In the genomic region with DNA sequence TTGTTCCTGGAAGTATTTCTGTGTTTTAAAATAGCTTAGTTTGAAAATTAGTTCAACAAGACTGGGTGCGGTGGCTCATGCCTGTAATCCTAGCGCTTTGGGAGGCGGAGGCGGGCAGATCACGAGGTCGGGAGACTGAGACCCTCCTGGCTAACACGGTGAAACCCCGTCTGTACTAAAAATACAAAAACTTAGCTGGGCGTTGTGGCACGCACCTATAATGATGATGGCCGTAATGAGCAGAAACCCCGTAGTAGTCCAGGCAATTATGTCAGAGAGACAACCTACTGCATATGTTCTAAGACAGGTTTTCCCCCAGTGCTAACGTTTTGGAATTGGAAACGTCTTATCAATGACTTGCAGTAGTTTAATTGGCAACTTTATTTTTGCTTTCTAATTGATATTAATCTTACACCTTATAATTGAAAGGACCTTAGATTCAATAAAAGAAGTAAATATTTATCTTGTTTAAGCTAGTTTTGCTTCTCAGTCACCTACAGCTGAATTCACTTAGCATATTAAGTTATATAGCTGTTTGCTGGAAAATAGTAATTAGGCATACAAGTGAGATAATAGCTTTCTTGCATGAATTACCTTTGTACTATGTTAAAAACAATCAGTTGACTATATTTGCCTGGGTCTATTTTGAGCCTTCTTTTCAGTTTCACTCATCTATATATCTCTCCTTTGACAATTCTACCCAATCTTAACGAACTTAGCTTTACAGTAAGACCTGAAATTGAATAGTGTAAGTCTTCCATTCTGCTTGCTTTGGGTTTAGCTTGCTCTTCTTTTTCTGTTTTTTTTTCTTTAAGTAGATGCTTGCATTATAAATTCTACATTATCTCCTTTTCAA, we compare ENCODE assay signal across 14 cellular contexts. TPM values are rescaled to one million over a fixed set of nuclear protein-coding genes. Genes with fewer than 3 reads are reported as not detected.
"Had no signal": no experiment of that assay in that cellular context is flagged by ENCODE, and none has a peak within 500 bp of the region (broad histone marks: within the 10 kb centered on the region; RNA-seq: fewer than 3 reads in every experiment).

No MANE protein-coding gene starts in this region.

- H3K4me3 ChIP-seq: esophagus squamous epithelium, lower lobe of right lung, right atrium auricular region, skin epidermis, tibial artery, uterus had no signal

- H3K36me3 ChIP-seq: esophagus squamous epithelium, lower lobe of right lung, right atrium auricular region, tibial artery, uterus had no signal

- H3K9me3 ChIP-seq: esophagus squamous epithelium, lower lobe of right lung, right atrium auricular region, tibial artery, uterus had no signal

- H3K4me1 ChIP-seq: lower lobe of right lung, right atrium auricular region, tibial artery, uterus had no signal

- H3K27ac ChIP-seq: lower lobe of right lung, right atrium auricular region, skin epidermis, tibial artery, uterus had no signal

- H3K27me3 ChIP-seq: esophagus squamous epithelium, right atrium auricular region, tibial artery, uterus had no signal

- ATAC-seq: activated T-cell treated with anti-CD3 and anti-CD28 coated beads, Interleukin-2, amount 50 U/mL, for 72 hours; lower lobe of right lung; naive thymus-derived CD8-positive, alpha-beta T cell had no signal

- DNase-seq: activated CD4-positive, alpha-beta memory T cell treated with anti-CD3 and anti-CD28 coated beads, Interleukin-2, amount 10 ng/mL, durations not matched to agents 7 days and 5 days; activated T-cell treated with anti-CD3 and anti-CD28 coated beads, Interleukin-2, amount 50 U/mL, for 72 hours; esophagus squamous epithelium; foreskin fibroblast; immature natural killer cell; lower lobe of right lung; midbrain; naive thymus-derived CD8-positive, alpha-beta T cell; posterior cingulate gyrus; tibial artery; uterus had no signal

RNA-seq across cellular contexts. Expression of a gene that starts 15.6 kb away (rescaled TPM):
- total RNA-seq: cardiac septum, right atrium auricular region had no signal
